8 cellular contexts compared by ENCODE assay signal in genomic region chr6:31658983-31659648, GRCh38. TPM values are rescaled to one million over a fixed set of nuclear protein-coding genes. Genes with fewer than 3 reads are reported as not detected.
A peak's percentile ranks its signal among the peaks of the same experiment; 100 is the strongest.
DNase-seq lines count a peak whose midpoint lies in the region; ATAC-seq and TF ChIP-seq lines count a peak whose summit lies in the region.

No MANE protein-coding gene starts in this region.

- H3K4me3 ChIP-seq in BE2C (ENCODE audit: low read depth, low read length), result peak overlapping the region; percentile 85
- peak overlapping the region; percentile 92 for H3K4me3 ChIP-seq in Loucy (ENCODE audit: low read length, poor library complexity, severe bottlenecking)
- H3K4me3 ChIP-seq in duodenal mucosa (ENCODE audit: low read depth in 1 of 2, low read length in 2 of 2), result peak overlapping the region; percentile 88 to 97

- peak overlapping the region; percentile 86 for H3K4me3 Mint-ChIP-seq in nephron progenitor cell

- peaks cover 49% of the 10 kb centered on the region for H3K79me2 ChIP-seq in Loucy (ENCODE audit: insufficient read depth, low read length)

- DNase-seq in BE2C, result no peak
- no peak for DNase-seq in nephron progenitor cell
- DNase-seq in GM19238 (ENCODE audit: insufficient read length, low spot score), result no peak
- no peak for DNase-seq in D341Med (ENCODE audit: low spot score)
- no peak for DNase-seq in NCI-H2029 treated with DMSO at 0.1 percent for 48 hours (lab: John Stamatoyannopoulos, UW)

- 0 out of 2 replicates have a peak, but pooled peaks cover 4% of the 10 kb centered on the region for H3F3A ChIP-seq in Loucy (ENCODE audit: low read depth)

- peaks cover 82% of the 10 kb centered on the region for H3K4me1 Mint-ChIP-seq in nephron progenitor cell

- H3K36me3 ChIP-seq in BE2C, result peaks cover 8% of the 10 kb centered on the region
- no peaks in the 10 kb centered on the region for H3K36me3 ChIP-seq in Loucy (ENCODE audit: insufficient read depth, low read length)
- H3K36me3 ChIP-seq in duodenal mucosa (ENCODE audit: control insufficient read depth in 1 of 2, insufficient read depth in 2 of 2, low read length in 2 of 2), result peaks cover 12 to 26% of the 10 kb centered on the region in 2 donors

- no peaks in the 10 kb centered on the region for H3K4me1 ChIP-seq in BE2C
- peaks cover 49% of the 10 kb centered on the region for H3K4me1 ChIP-seq in Loucy (ENCODE audit: insufficient read depth, low read length, poor library complexity, severe bottlenecking)
- H3K4me1 ChIP-seq in duodenal mucosa (ENCODE audit: control insufficient read depth in 1 of 2, insufficient read depth in 2 of 2, low read length in 2 of 2), result peaks cover 69 to 77% of the 10 kb centered on the region in 2 donors

- H3K9me3 ChIP-seq in BE2C (no peaks in the 10 kb centered on the region), Loucy (ENCODE audit: insufficient read depth, low read depth, low read length) (no peaks in the 10 kb centered on the region), duodenal mucosa (ENCODE audit: control insufficient read depth in 1 of 2, low read length in 2 of 2) (no peaks in the 10 kb centered on the region)

- H3K27me3 ChIP-seq in BE2C (no peaks in the 10 kb centered on the region), Loucy (ENCODE audit: insufficient read depth, low read length, poor library complexity, severe bottlenecking) (no peaks in the 10 kb centered on the region), duodenal mucosa (ENCODE audit: control insufficient read depth in 1 of 2, insufficient read depth in 2 of 2, low read length in 2 of 2) (no peaks in the 10 kb centered on the region)

- H3K4me2 ChIP-seq in Loucy (ENCODE audit: low read depth, low read length, poor library complexity, severe bottlenecking), result peak overlapping the region; percentile 93

- peaks cover 10% of the 10 kb centered on the region for H4K20me1 ChIP-seq in Loucy (ENCODE audit: insufficient read depth, low read length, poor library complexity, severe bottlenecking)

- no peak overlapping the region for H2AFZ ChIP-seq in Loucy (ENCODE audit: low read length)

- no peaks in the 10 kb centered on the region for H3K9me2 ChIP-seq in Loucy (replicated peaks; ENCODE audit: low read depth, low read length)

- no peak for TF ChIP-seq CTCF in BE2C (IDR thresholded peaks at IDR 0.05; ENCODE audit: low read depth, low read length)
- no peak for TF ChIP-seq CTCF in Loucy (conservative IDR thresholded peaks at IDR 0.05; ENCODE audit: low read length)
- TF ChIP-seq CTCF in nephron progenitor cell (IDR thresholded peaks at IDR 0.05), result no peak

- no peaks in the 10 kb centered on the region for H3K27me3 Mint-ChIP-seq in nephron progenitor cell (ENCODE audit: low read depth, poor library complexity)

- ATAC-seq in HG02623 (IDR thresholded peaks at IDR 0.05; ENCODE audit: unreplicated experiment), result no peak

- peak overlapping the region; percentile 90 for H3K27ac Mint-ChIP-seq in nephron progenitor cell

- H3K36me3 Mint-ChIP-seq in nephron progenitor cell (ENCODE audit: low read depth), result peaks cover 39% of the 10 kb centered on the region

- no peak overlapping the region for H3K27ac ChIP-seq in duodenal mucosa (ENCODE audit: low read depth, low read length)

- H3K9me3 Mint-ChIP-seq in nephron progenitor cell, result no peaks in the 10 kb centered on the region

- H3K9ac ChIP-seq in Loucy (ENCODE audit: low read depth, low read length, poor library complexity, severe bottlenecking) (peak overlapping the region; percentile 88), duodenal mucosa (ENCODE audit: low read depth in 1 of 2, low read length in 2 of 2) (peak overlapping the region; percentile 83 to 96)

RNA-seq across cellular contexts. Expression of gene C6orf47, which starts 1.5 kb away (rescaled TPM):
- 11.7 TPM for polyA plus RNA-seq in BE2C (2012; ENCODE audit: insufficient read depth, insufficient read length, low read depth)

RNA-seq across cellular contexts. Expression of gene APOM, which starts 3.4 kb away (rescaled TPM):
- 4.7 TPM for polyA plus RNA-seq in BE2C (2012; ENCODE audit: insufficient read depth, insufficient read length, low read depth)

RNA-seq across cellular contexts. Expression of gene GPANK1, which starts 5.7 kb away (rescaled TPM):
- 90.5 TPM for polyA plus RNA-seq in BE2C (2012; ENCODE audit: insufficient read depth, insufficient read length, low read depth)

RNA-seq across cellular contexts. Expression of gene BAG6, which starts 6.7 kb away (rescaled TPM):
- 472 TPM for polyA plus RNA-seq in BE2C (2012; ENCODE audit: insufficient read depth, insufficient read length, low read depth)

RNA-seq across cellular contexts. Expression of gene CSNK2B, which starts 6.8 kb away (rescaled TPM):
- 388 TPM for polyA plus RNA-seq in BE2C (2012; ENCODE audit: insufficient read depth, insufficient read length, low read depth)
